Comparison of ENCODE assay signal across 28 cellular contexts in genomic region chr11:86232556-86232955, GRCh38.
"Had no signal": no experiment of that assay in that cellular context is flagged by ENCODE, and none has a peak within 500 bp of the region (broad histone marks: within the 10 kb centered on the region; RNA-seq: fewer than 3 reads in every experiment).

No MANE protein-coding gene starts in this region.

- H3K4me3 ChIP-seq: stomach, suprapubic skin, testis, thoracic aorta, thyroid gland, tibial artery, tibial nerve, transverse colon, upper lobe of left lung, upper lobe of right lung, uterus, vagina had no signal

- H3K36me3 ChIP-seq: stomach, suprapubic skin, thoracic aorta, thyroid gland, tibial artery, tibial nerve, transverse colon, upper lobe of left lung, upper lobe of right lung, uterus, vagina had no signal

- H3K27me3 ChIP-seq: stomach, suprapubic skin, testis, thyroid gland, tibial artery, tibial nerve, transverse colon, upper lobe of left lung, upper lobe of right lung, uterus, vagina had no signal

- H3K36me3 Mint-ChIP-seq: stimulated activated memory B cell treated with anti-CD40 and anti-IgM and Interleukin-4, amounts not matched to agents 10 μg/mL and 1 μg/mL and 100 μg/mL, for 72 hours; stimulated activated naive B cell treated with anti-CD40 and anti-IgM and Interleukin-4, amounts not matched to agents 10 μg/mL and 1 μg/mL and 100 μg/mL, for 72 hours; type B pancreatic cell had no signal

- H3K9me3 ChIP-seq: stomach, suprapubic skin, testis, thoracic aorta, thyroid gland, tibial artery, tibial nerve, transverse colon, upper lobe of left lung, upper lobe of right lung, uterus, vagina had no signal

- H3K27me3 Mint-ChIP-seq: stimulated activated memory B cell treated with anti-CD40 and anti-IgM and Interleukin-4, amounts not matched to agents 10 μg/mL and 1 μg/mL and 100 μg/mL, for 72 hours; stimulated activated naive B cell treated with anti-CD40 and anti-IgM and Interleukin-4, amounts not matched to agents 10 μg/mL and 1 μg/mL and 100 μg/mL, for 72 hours; stimulated activated naive CD8-positive, alpha-beta T cell treated with anti-CD3 and anti-CD28 coated beads, Interleukin-15, Interleukin-2, amounts not matched to agents 100 ng/mL and 50 ng/mL, for 24 hours; type B pancreatic cell had no signal

- ATAC-seq: stimulated activated effector memory CD8-positive, alpha-beta T cell treated with anti-CD3 and anti-CD28 coated beads, Interleukin-12 subunit alpha, Interleukin-12 subunit beta, amount 100 ng/mL, for 72 hours; stimulated activated memory B cell treated with anti-CD40 and anti-IgM and Interleukin-4, amounts not matched to agents 10 μg/mL and 1 μg/mL and 100 μg/mL, for 72 hours; stimulated activated naive B cell treated with anti-CD40 and anti-IgM and Interleukin-4, amounts not matched to agents 10 μg/mL and 1 μg/mL and 100 μg/mL, for 72 hours; stimulated activated naive CD8-positive, alpha-beta T cell treated with anti-CD3 and anti-CD28 coated beads, Interleukin-15, amount 100 ng/mL, for 72 hours; stimulated activated naive CD8-positive, alpha-beta T cell treated with anti-CD3 and anti-CD28 coated beads, Interleukin-15, Interleukin-2, amounts not matched to agents 100 U/mL and 50 U/mL, for 24 hours; upper lobe of right lung had no signal

- H3K27ac Mint-ChIP-seq: stimulated activated effector memory CD8-positive, alpha-beta T cell treated with anti-CD3 and anti-CD28 coated beads, Interleukin-12 subunit alpha, Interleukin-12 subunit beta, amount 100 ng/mL, for 72 hours; stimulated activated memory B cell treated with anti-CD40 and anti-IgM and Interleukin-4, amounts not matched to agents 10 μg/mL and 1 μg/mL and 100 μg/mL, for 72 hours; stimulated activated naive B cell treated with anti-CD40 and anti-IgM and Interleukin-4, amounts not matched to agents 10 μg/mL and 1 μg/mL and 100 μg/mL, for 72 hours; stimulated activated naive CD8-positive, alpha-beta T cell treated with anti-CD3 and anti-CD28 coated beads, Interleukin-15, amount 100 ng/mL, for 72 hours; stimulated activated naive CD8-positive, alpha-beta T cell treated with anti-CD3 and anti-CD28 coated beads, Interleukin-15, Interleukin-2, amounts not matched to agents 100 ng/mL and 50 ng/mL, for 24 hours; type B pancreatic cell had no signal

- H3K4me3 Mint-ChIP-seq: stimulated activated effector memory CD8-positive, alpha-beta T cell treated with anti-CD3 and anti-CD28 coated beads, Interleukin-12 subunit alpha, Interleukin-12 subunit beta, amount 100 ng/mL, for 72 hours; stimulated activated memory B cell treated with anti-CD40 and anti-IgM and Interleukin-4, amounts not matched to agents 10 μg/mL and 1 μg/mL and 100 μg/mL, for 72 hours; stimulated activated naive B cell treated with anti-CD40 and anti-IgM and Interleukin-4, amounts not matched to agents 10 μg/mL and 1 μg/mL and 100 μg/mL, for 72 hours; stimulated activated naive CD8-positive, alpha-beta T cell treated with anti-CD3 and anti-CD28 coated beads, Interleukin-15, amount 100 ng/mL, for 72 hours; stimulated activated naive CD8-positive, alpha-beta T cell treated with anti-CD3 and anti-CD28 coated beads, Interleukin-15, Interleukin-2, amounts not matched to agents 100 ng/mL and 50 ng/mL, for 24 hours; type B pancreatic cell had no signal

- H3K4me1 ChIP-seq: stomach, testis, thyroid gland, upper lobe of left lung, upper lobe of right lung, uterus, vagina had no signal

- H3K27ac ChIP-seq: stomach, suprapubic skin, testis, thoracic aorta, thyroid gland, tibial artery, tibial nerve, transverse colon, upper lobe of left lung, upper lobe of right lung, uterus, vagina had no signal

- H3K9me3 Mint-ChIP-seq: stimulated activated effector memory CD8-positive, alpha-beta T cell treated with anti-CD3 and anti-CD28 coated beads, Interleukin-12 subunit alpha, Interleukin-12 subunit beta, amount 100 ng/mL, for 72 hours; stimulated activated memory B cell treated with anti-CD40 and anti-IgM and Interleukin-4, amounts not matched to agents 10 μg/mL and 1 μg/mL and 100 μg/mL, for 72 hours; stimulated activated naive B cell treated with anti-CD40 and anti-IgM and Interleukin-4, amounts not matched to agents 10 μg/mL and 1 μg/mL and 100 μg/mL, for 72 hours; stimulated activated naive CD8-positive, alpha-beta T cell treated with anti-CD3 and anti-CD28 coated beads, Interleukin-15, amount 100 ng/mL, for 72 hours; type B pancreatic cell had no signal

- DNase-seq: stimulated activated CD4-positive, alpha-beta T cell treated with anti-CD3 and anti-CD28 coated beads, Interleukin-2, amount 100 ng/mL, for 48 hours; stimulated activated CD4-positive, alpha-beta T cell treated with anti-CD3 and anti-CD28 coated beads, Interleukin-4, amount 100 ng/mL, for 1 hour; stimulated activated CD4-positive, alpha-beta T cell treated with anti-CD3 and anti-CD28 coated beads, Interleukin-4, amount 100 ng/mL, for 24 hours; stimulated activated CD4-positive, alpha-beta T cell treated with anti-CD3 and anti-CD28 coated beads, Interleukin-4, amount 100 ng/mL, for 4 hours; stimulated activated CD8-positive, alpha-beta memory T cell treated with anti-CD3 and anti-CD28 coated beads, Interleukin-4, amount 100 ng/mL, for 48 hours; stimulated activated naive B cell treated with anti-CD40 and anti-IgM and Interleukin-4, amounts not matched to agents 10 μg/mL and 1 μg/mL and 100 μg/mL, for 72 hours; stimulated activated naive CD4-positive, alpha-beta T cell; stimulated activated naive CD4-positive, alpha-beta T cell treated with Interleukin-2 at 50 U/mL for 16 hours; stimulated activated naive CD8-positive, alpha-beta T cell treated with anti-CD3 and anti-CD28 coated beads, Interleukin-15, amount 100 ng/mL, for 72 hours; stimulated activated naive CD8-positive, alpha-beta T cell treated with anti-CD3 and anti-CD28 coated beads, Interleukin-15, Interleukin-2, amounts not matched to agents 100 U/mL and 50 U/mL, for 24 hours; stomach; substantia nigra; testis; thyroid gland; tibial artery; transverse colon; trophoblast cell; upper lobe of left lung; upper lobe of right lung; uterus had no signal
